In the genomic region with DNA sequence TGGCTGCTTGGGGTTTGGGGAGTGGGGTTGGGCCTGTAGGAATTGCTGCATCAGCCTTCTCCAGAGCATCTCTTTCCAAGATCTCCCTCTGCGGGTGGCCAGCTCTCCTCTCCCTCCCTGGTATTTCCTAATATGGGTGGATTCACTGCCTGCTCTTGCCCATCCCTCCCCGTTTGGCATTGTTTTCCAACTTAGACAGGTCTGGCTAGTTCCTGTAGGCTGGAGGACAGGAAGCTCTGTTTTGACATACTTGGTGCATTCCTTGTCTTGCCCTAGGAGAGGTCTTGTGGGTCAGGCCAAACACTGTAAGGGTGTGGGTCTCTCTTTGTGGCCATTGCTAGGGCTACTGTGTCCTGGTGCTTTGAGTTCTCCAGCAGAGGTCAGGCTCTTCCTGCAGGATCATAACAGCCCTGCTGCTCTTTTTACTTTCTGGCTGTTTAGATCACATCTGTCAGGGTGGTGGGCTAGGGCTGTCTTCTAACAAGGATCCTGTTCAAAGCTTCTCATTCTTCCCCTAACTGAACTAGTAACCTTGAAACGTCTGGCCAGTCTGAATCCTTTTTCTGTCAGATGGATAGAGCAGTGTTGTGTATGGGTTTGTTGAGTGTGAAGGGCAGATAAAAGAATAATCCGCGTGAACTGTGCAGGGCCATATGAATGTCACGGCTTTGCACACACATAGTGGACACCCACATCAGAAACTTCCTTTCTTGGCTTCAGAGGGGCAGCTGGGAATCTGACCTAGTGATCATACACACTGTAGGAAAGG, we compare ENCODE assay signal across 9 cellular contexts. TPM values are rescaled to one million over a fixed set of nuclear protein-coding genes. Genes with fewer than 3 reads are reported as not detected.
A peak's percentile ranks its signal among the peaks of the same experiment; 100 is the strongest.
DNase-seq lines count a peak whose midpoint lies in the region; ATAC-seq, FAIRE-seq and TF ChIP-seq lines count a peak whose summit lies in the region.
"Had no signal": no experiment of that assay in that cellular context is flagged by ENCODE, and none has a peak within 500 bp of the region (broad histone marks: within the 10 kb centered on the region; RNA-seq: fewer than 3 reads in every experiment).

No MANE protein-coding gene starts in this region.

- intact Hi-C loops in activated T-helper 1 cell treated with anti-CD3 and anti-CD28 coated beads, Interleukin-12 subunit alpha, Interleukin-12 subunit beta, Interleukin-2, Interleukin-4 antibody, amounts not matched to agents 30 ng/mL and 10 ng/mL and 1 ng/mL, durations not matched to agents 14 hours and 24 hours and 36 hours (cut with micrococcal nuclease): no loop called here
- intact Hi-C loops in right cardiac atrium (cut with DNase I): loop anchor here in 1 of 4 donors (10.0 kb wide), 1 partner anchor 47 kb away; no protein-coding TSS in a partner anchor
- intact Hi-C loops in sigmoid colon (cut with DNase I): loop anchor here (1.0 kb wide), 1 partner anchor 46 kb away; no protein-coding TSS in a partner anchor

- no peaks in the 10 kb centered on the region for H3K27me3 Mint-ChIP-seq in activated T-helper 1 cell treated with anti-CD3 and anti-CD28 coated beads, Interleukin-12 subunit alpha, Interleukin-12 subunit beta, Interleukin-2, Interleukin-4 antibody, amounts not matched to agents 30 ng/mL and 10 ng/mL and 1 ng/mL, durations not matched to agents 14 hours and 24 hours and 36 hours (ENCODE audit: insufficient read depth)

- no peak overlapping the region for H3K4me3 Mint-ChIP-seq in activated T-helper 1 cell treated with anti-CD3 and anti-CD28 coated beads, Interleukin-12 subunit alpha, Interleukin-12 subunit beta, Interleukin-2, Interleukin-4 antibody, amounts not matched to agents 30 ng/mL and 10 ng/mL and 1 ng/mL, durations not matched to agents 14 hours and 24 hours and 36 hours

- H3K4me3 ChIP-seq in right cardiac atrium (ENCODE audit: low read length) (no peak overlapping the region), sigmoid colon (no peak overlapping the region)

- peaks cover 0 to 23% (median 3%) of the 10 kb centered on the region in 4 donors for H3K36me3 ChIP-seq in sigmoid colon

- H3K27ac Mint-ChIP-seq in activated T-helper 1 cell treated with anti-CD3 and anti-CD28 coated beads, Interleukin-12 subunit alpha, Interleukin-12 subunit beta, Interleukin-2, Interleukin-4 antibody, amounts not matched to agents 30 ng/mL and 10 ng/mL and 1 ng/mL, durations not matched to agents 14 hours and 24 hours and 36 hours: peak overlapping the region; percentile 5

- peak in 3 of 4 experiments; percentile 56 to 59 (median 58) for TF ChIP-seq CTCF in sigmoid colon (IDR thresholded peaks at IDR 0.05)

- H3K36me3 Mint-ChIP-seq in activated T-helper 1 cell treated with anti-CD3 and anti-CD28 coated beads, Interleukin-12 subunit alpha, Interleukin-12 subunit beta, Interleukin-2, Interleukin-4 antibody, amounts not matched to agents 30 ng/mL and 10 ng/mL and 1 ng/mL, durations not matched to agents 14 hours and 24 hours and 36 hours (ENCODE audit: low read depth): peaks cover 31% of the 10 kb centered on the region

- TF ChIP-seq EP300 in sigmoid colon (IDR thresholded peaks at IDR 0.05): no peak

- WGBS in right cardiac atrium: 47% methylated on average over 6 of the region's 6 CpGs
- WGBS in sigmoid colon, 2 donors: 70 to 75% methylated on average over 6 of the region's 6 CpGs

- H3K4me1 ChIP-seq in right cardiac atrium (ENCODE audit: control insufficient read depth, insufficient read depth, low read length) (peaks cover 3% of the 10 kb centered on the region), sigmoid colon (peaks cover 0 to 85% (median 71%) of the 10 kb centered on the region in 4 donors)

- H3K27ac ChIP-seq in right cardiac atrium (ENCODE audit: low read length): no peak overlapping the region
- peak overlapping the region; percentile 73 to 89 (median 83) for H3K27ac ChIP-seq in sigmoid colon
- H3K27ac ChIP-seq: KMS-11 had no signal

- ATAC-seq in right cardiac atrium: peak; percentile 69 to 89
- no peak for ATAC-seq in GM21360 (IDR thresholded peaks at IDR 0.05; ENCODE audit: unreplicated experiment)
- no peak for ATAC-seq in HG03354 (IDR thresholded peaks at IDR 0.05; ENCODE audit: poor library complexity, severe bottlenecking, unreplicated experiment)

- FAIRE-seq in GM19239 (lab: Jason Lieb, UNC): peak; percentile 40

- peaks cover 16% of the 10 kb centered on the region for H3K4me1 Mint-ChIP-seq in activated T-helper 1 cell treated with anti-CD3 and anti-CD28 coated beads, Interleukin-12 subunit alpha, Interleukin-12 subunit beta, Interleukin-2, Interleukin-4 antibody, amounts not matched to agents 30 ng/mL and 10 ng/mL and 1 ng/mL, durations not matched to agents 14 hours and 24 hours and 36 hours (ENCODE audit: low read depth)

- no peak for TF ChIP-seq POLR2A in sigmoid colon (IDR thresholded peaks at IDR 0.05)

- no peak for DNase-seq in GM19239 (ENCODE audit: insufficient read length, low spot score)
- DNase-seq in activated T-helper 1 cell treated with anti-CD3 and anti-CD28 coated beads, Interleukin-12 subunit alpha, Interleukin-12 subunit beta, Interleukin-2, Interleukin-4 antibody, amounts not matched to agents 30 ng/mL and 10 ng/mL and 1 ng/mL, durations not matched to agents 14 hours and 24 hours and 36 hours (ENCODE audit: low spot score): no peak
- no peak for DNase-seq in right cardiac atrium
- DNase-seq in sigmoid colon: peak; percentile 91
- no peak for DNase-seq in OCI-M1 (lab: John Stamatoyannopoulos, UW)
- DNase-seq in activated CD4-positive, alpha-beta T cell treated with anti-CD3 and anti-CD28 coated beads, Interleukin-2, amount 50 U/mL, for 4 hours: no peak

- no peaks in the 10 kb centered on the region for H3K27me3 ChIP-seq in right cardiac atrium (ENCODE audit: control insufficient read depth, insufficient read depth)
- H3K27me3 ChIP-seq in sigmoid colon: no peaks in the 10 kb centered on the region

- no peaks in the 10 kb centered on the region for H3K9me3 ChIP-seq in right cardiac atrium (ENCODE audit: control insufficient read depth, low read length)
- H3K9me3 ChIP-seq in sigmoid colon: no peaks in the 10 kb centered on the region

- H3K9me3 Mint-ChIP-seq in activated T-helper 1 cell treated with anti-CD3 and anti-CD28 coated beads, Interleukin-12 subunit alpha, Interleukin-12 subunit beta, Interleukin-2, Interleukin-4 antibody, amounts not matched to agents 30 ng/mL and 10 ng/mL and 1 ng/mL, durations not matched to agents 14 hours and 24 hours and 36 hours: no peaks in the 10 kb centered on the region

RNA-seq across cellular contexts. Expression of a gene that starts 18.3 kb away (rescaled TPM):
- total RNA-seq in activated T-helper 1 cell treated with anti-CD3 and anti-CD28 coated beads, Interleukin-12 subunit alpha, Interleukin-12 subunit beta, Interleukin-2, Interleukin-4 antibody, amounts not matched to agents 30 ng/mL and 10 ng/mL and 1 ng/mL, durations not matched to agents 14 hours and 24 hours and 36 hours: 27.3 and 31.1 TPM in 2 replicates
- total RNA-seq in right cardiac atrium (10 to 100 TPM; 11.5 to 17.0 (median 14.2) TPM), sigmoid colon (100 to 1,000 TPM in 1 of 4 donors, 10 to 100 TPM in 3; 23.9 to 109 (median 51.6) TPM)
- polyA plus RNA-seq in right cardiac atrium (9.8 TPM), sigmoid colon (10 to 100 TPM in 1 of 3 donors, 1 to 10 TPM in 2; 8.4 to 22.5 (median 9.7) TPM)

RNA-seq across cellular contexts. Expression of a gene that starts 38.6 kb away (rescaled TPM):
- total RNA-seq in activated T-helper 1 cell treated with anti-CD3 and anti-CD28 coated beads, Interleukin-12 subunit alpha, Interleukin-12 subunit beta, Interleukin-2, Interleukin-4 antibody, amounts not matched to agents 30 ng/mL and 10 ng/mL and 1 ng/mL, durations not matched to agents 14 hours and 24 hours and 36 hours: 433 and 441 TPM in 2 replicates
- total RNA-seq in right cardiac atrium (100 to 1,000 TPM; 291 to 354 (median 334) TPM), sigmoid colon (100 to 1,000 TPM; 366 to 628 (median 532) TPM)
- polyA plus RNA-seq in right cardiac atrium (144 TPM), sigmoid colon (100 to 1,000 TPM; 198 to 331 (median 307) TPM)

RNA-seq across cellular contexts. Expression of a gene that starts 43.7 kb away (rescaled TPM):
- 29.9 and 30.1 TPM in 2 replicates for total RNA-seq in activated T-helper 1 cell treated with anti-CD3 and anti-CD28 coated beads, Interleukin-12 subunit alpha, Interleukin-12 subunit beta, Interleukin-2, Interleukin-4 antibody, amounts not matched to agents 30 ng/mL and 10 ng/mL and 1 ng/mL, durations not matched to agents 14 hours and 24 hours and 36 hours
- 10 to 100 TPM; 10.9 to 16.5 (median 14.5) TPM for total RNA-seq in right cardiac atrium
- 12.1 TPM for polyA plus RNA-seq in right cardiac atrium
- 10 to 100 TPM; 39.3 to 50.7 (median 45.0) TPM for total RNA-seq in sigmoid colon
- polyA plus RNA-seq in sigmoid colon: 10 to 100 TPM; 12.6 to 25.2 (median 23.0) TPM

Comparison
In these comparisons a context has a peak if more than half of its experiments do, and no peak if none do; other contexts are left out.
1. ATAC-seq: peak in right cardiac atrium (2 of 2); none in GM21360 (single experiment) and HG03354 (single experiment).